ENCODE assay signal across 9 cellular contexts in the genomic region with DNA sequence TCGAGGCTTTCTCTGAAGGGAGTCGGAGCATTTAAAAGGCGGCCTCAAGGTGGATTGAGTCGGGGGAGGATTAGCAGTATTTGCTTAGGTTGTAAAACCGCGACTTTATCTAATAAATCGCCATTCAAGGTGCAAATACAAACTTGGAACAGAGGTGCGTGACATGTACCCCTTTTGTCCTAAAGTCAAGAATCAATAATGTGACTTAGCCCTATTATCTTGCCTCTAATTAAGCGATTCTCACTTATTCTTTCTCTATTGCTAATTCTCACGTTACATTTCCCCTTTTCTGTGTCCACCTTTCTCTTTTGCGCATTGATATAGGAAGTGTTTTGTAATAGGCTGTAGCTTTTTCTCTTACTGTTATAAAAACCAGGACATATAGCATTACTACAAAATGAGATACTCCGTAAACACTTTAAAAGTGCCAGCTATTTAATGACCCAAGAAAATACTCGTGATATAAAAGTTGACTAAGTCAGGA. TPM values are rescaled to one million over a fixed set of nuclear protein-coding genes. Genes with fewer than 3 reads are reported as not detected.
DNase-seq lines count a peak whose midpoint lies in the region; ATAC-seq and TF ChIP-seq lines count a peak whose summit lies in the region.
"Had no signal": no experiment of that assay in that cellular context is flagged by ENCODE, and none has a peak within 500 bp of the region (broad histone marks: within the 10 kb centered on the region; RNA-seq: fewer than 3 reads in every experiment).

No MANE protein-coding gene starts in this region.

- no peak overlapping the region for H3K4me3 Mint-ChIP-seq in CD4-positive, alpha-beta T cell
- H3K4me3 Mint-ChIP-seq in T-helper 2 cell treated with Interferon-gamma antibody and Interleukin-4, amounts not matched to agents 5 μg/mL and 100 μg/mL, for 36 hours = no peak overlapping the region

- H3K4me3 ChIP-seq in OCI-LY3 (ENCODE audit: low read length) (peak overlapping the region; percentile 89), fibroblast of the aortic adventitia (ENCODE audit: low read depth, low read length) (peak overlapping the region; percentile 83), subcutaneous abdominal adipose tissue (ENCODE audit: low read depth in 1 of 5, low read length in 5 of 5) (peak overlapping the region; percentile 94 to 99 (median 98))

- H3K9me3 Mint-ChIP-seq in CD4-positive, alpha-beta T cell = no peaks in the 10 kb centered on the region
- no peaks in the 10 kb centered on the region for H3K9me3 Mint-ChIP-seq in T-helper 2 cell treated with Interferon-gamma antibody and Interleukin-4, amounts not matched to agents 5 μg/mL and 100 μg/mL, for 36 hours
- H3K9me3 Mint-ChIP-seq: IgD-negative memory B cell had no signal

- H3K4me1 ChIP-seq in OCI-LY3 (ENCODE audit: low read length) (peaks cover 41% of the 10 kb centered on the region), subcutaneous abdominal adipose tissue (ENCODE audit: control insufficient read depth in 5 of 5, insufficient read depth in 5 of 5, low read length in 5 of 5) (peaks cover 0 to 49% (median 34%) of the 10 kb centered on the region in 5 donors)

- TF ChIP-seq CTCF in CD4-positive, alpha-beta T cell (IDR thresholded peaks at IDR 0.05) = no peak
- TF ChIP-seq CTCF in OCI-LY3 (IDR thresholded peaks at IDR 0.05; ENCODE audit: low read depth, low read length) = no peak
- no peak for TF ChIP-seq CTCF in fibroblast of the aortic adventitia (IDR thresholded peaks at IDR 0.05; ENCODE audit: insufficient read depth, low read length)

- in situ Hi-C loops in G401 (cut with HindIII; ENCODE audit: low sequenced_read_pairs) = no loop called here

- H3K27ac ChIP-seq in CD4-positive, alpha-beta T cell (ENCODE audit: low read depth, low read length) = peak overlapping the region; percentile 76
- H3K27ac ChIP-seq in OCI-LY3 (ENCODE audit: low read length) = peak overlapping the region; percentile 88
- peak overlapping the region; percentile 88 for H3K27ac ChIP-seq in subcutaneous abdominal adipose tissue (ENCODE audit: low read depth, low read length)

- peaks cover 18% of the 10 kb centered on the region for H4K20me1 ChIP-seq in OCI-LY3 (ENCODE audit: insufficient read depth, low read length)

- no peaks in the 10 kb centered on the region for H3K27me3 ChIP-seq in CD4-positive, alpha-beta T cell (ENCODE audit: control insufficient read depth, insufficient read depth, low read length)
- H3K27me3 ChIP-seq in OCI-LY3 (ENCODE audit: low read depth, low read length) (no peaks in the 10 kb centered on the region), subcutaneous abdominal adipose tissue (ENCODE audit: control insufficient read depth in 5 of 5, insufficient read depth in 4 of 5, low read length in 5 of 5) (no peaks in the 10 kb centered on the region)

- peak overlapping the region; percentile 81 for H3K4me2 ChIP-seq in OCI-LY3 (ENCODE audit: low read length)

- H3K79me2 ChIP-seq in OCI-LY3 (ENCODE audit: low read length) = peaks cover 59% of the 10 kb centered on the region

- peak overlapping the region; percentile 75 for H3K9ac ChIP-seq in OCI-LY3 (ENCODE audit: low read length)
- H3K9ac ChIP-seq in subcutaneous abdominal adipose tissue (ENCODE audit: low read length in 5 of 5) = peak overlapping the region; percentile 65 to 98 (median 85)

- H3K9me3 ChIP-seq in CD4-positive, alpha-beta T cell (ENCODE audit: control insufficient read depth, low read length) = no peaks in the 10 kb centered on the region
- no peaks in the 10 kb centered on the region for H3K9me3 ChIP-seq in OCI-LY3 (ENCODE audit: insufficient read depth, low read length)
- H3K9me3 ChIP-seq in subcutaneous abdominal adipose tissue (ENCODE audit: control insufficient read depth in 5 of 5, low read length in 5 of 5) = no peaks in the 10 kb centered on the region

- H3K27ac Mint-ChIP-seq in CD4-positive, alpha-beta T cell = no peak overlapping the region
- no peak overlapping the region for H3K27ac Mint-ChIP-seq in T-helper 2 cell treated with Interferon-gamma antibody and Interleukin-4, amounts not matched to agents 5 μg/mL and 100 μg/mL, for 36 hours
- H3K27ac Mint-ChIP-seq: IgD-negative memory B cell had no signal

- CTCF ChIA-PET in CD4-positive, alpha-beta T cell (lab: Charles Lee) = interaction anchor here (1.3 to 1.5 kb wide), 3 partner anchors 18 to 1631 kb away, joined by 3 to 4 read pairs (median 3); partner anchors contain the start of genes COX7A2 and SLC17A5

- POLR2A ChIA-PET in CD4-positive, alpha-beta T cell (lab: Charles Lee) = interaction anchor here (0.6 to 3.7 kb wide), 12 partner anchors 10 to 1699 kb away, joined by 3 to 61 read pairs (median 4); partner anchors contain the start of genes COX7A2, SENP6 and SLC17A5

- ATAC-seq in CD4-positive, alpha-beta T cell (ENCODE audit: poor library complexity) = no peak
- peak; percentile 15 for ATAC-seq in GM21526 (IDR thresholded peaks at IDR 0.05; ENCODE audit: low FRiP score, unreplicated experiment)

- H3K27me3 Mint-ChIP-seq in CD4-positive, alpha-beta T cell = no peaks in the 10 kb centered on the region
- H3K27me3 Mint-ChIP-seq in T-helper 2 cell treated with Interferon-gamma antibody and Interleukin-4, amounts not matched to agents 5 μg/mL and 100 μg/mL, for 36 hours (ENCODE audit: low read depth) = no peaks in the 10 kb centered on the region
- H3K27me3 Mint-ChIP-seq: IgD-negative memory B cell had no signal

- H3K36me3 ChIP-seq in OCI-LY3 (replicated peaks; ENCODE audit: low read depth, low read length) = no peaks in the 10 kb centered on the region
- H3K36me3 ChIP-seq in subcutaneous abdominal adipose tissue (ENCODE audit: control insufficient read depth in 5 of 5, insufficient read depth in 5 of 5, low read length in 5 of 5) = peaks cover 0 to 3% (median 0%) of the 10 kb centered on the region in 5 donors

- no peak for DNase-seq in CD4-positive, alpha-beta T cell
- no peak for DNase-seq in fibroblast of the aortic adventitia (ENCODE audit: low read depth)
- no peak for DNase-seq in T-helper 2 cell treated with Interferon-gamma antibody and Interleukin-4, amounts not matched to agents 5 μg/mL and 100 μg/mL, for 36 hours (ENCODE audit: low spot score)
- DNase-seq in G401 (ENCODE audit: low spot score) = no peak
- no peak for DNase-seq in NCI-H1694 (lab: John Stamatoyannopoulos, UW)

- peaks cover 4% of the 10 kb centered on the region for H3K36me3 Mint-ChIP-seq in CD4-positive, alpha-beta T cell (ENCODE audit: low read depth)
- H3K36me3 Mint-ChIP-seq in T-helper 2 cell treated with Interferon-gamma antibody and Interleukin-4, amounts not matched to agents 5 μg/mL and 100 μg/mL, for 36 hours (ENCODE audit: low read depth) = peaks cover 6% of the 10 kb centered on the region

- peak overlapping the region; percentile 89 for H2AFZ ChIP-seq in OCI-LY3 (ENCODE audit: low read depth, low read length)

- peaks cover 42% of the 10 kb centered on the region for H3K4me1 Mint-ChIP-seq in CD4-positive, alpha-beta T cell (ENCODE audit: low read depth)
- peaks cover 31% of the 10 kb centered on the region for H3K4me1 Mint-ChIP-seq in T-helper 2 cell treated with Interferon-gamma antibody and Interleukin-4, amounts not matched to agents 5 μg/mL and 100 μg/mL, for 36 hours (ENCODE audit: low read depth)

- intact Hi-C loops in CD4-positive, alpha-beta T cell (cut with DNase I, micrococcal nuclease) = loop anchor here (1.0 to 2.0 kb wide), 4 partner anchors 18 to 1630 kb away; partner anchors contain the start of gene COX7A2 (in 1 of the 2)

RNA-seq across cellular contexts. Expression of gene TMEM30A, which starts 0.6 kb away (rescaled TPM):
- total RNA-seq in CD4-positive, alpha-beta T cell = 10 to 100 TPM; 29.8 to 33.2 TPM
- total RNA-seq in fibroblast of the aortic adventitia (ENCODE audit: low replicate concordance) = 93.9 and 136 TPM in 2 replicates
- 26.7 and 44.2 TPM in 2 replicates for total RNA-seq in G401 (2014; rRNA removed; shearing (Covaris generic))

RNA-seq across cellular contexts. Expression of gene COX7A2, which starts 41.6 kb away (rescaled TPM):
- total RNA-seq in CD4-positive, alpha-beta T cell = 100 to 1,000 TPM; 189 to 195 TPM
- 34.1 and 197 TPM in 2 replicates for total RNA-seq in fibroblast of the aortic adventitia (ENCODE audit: low replicate concordance)
- total RNA-seq in G401 (2014; rRNA removed; shearing (Covaris generic)) = 157 and 189 TPM in 2 replicates
